ENCODE assay signal across 26 cellular contexts in the genomic region with DNA sequence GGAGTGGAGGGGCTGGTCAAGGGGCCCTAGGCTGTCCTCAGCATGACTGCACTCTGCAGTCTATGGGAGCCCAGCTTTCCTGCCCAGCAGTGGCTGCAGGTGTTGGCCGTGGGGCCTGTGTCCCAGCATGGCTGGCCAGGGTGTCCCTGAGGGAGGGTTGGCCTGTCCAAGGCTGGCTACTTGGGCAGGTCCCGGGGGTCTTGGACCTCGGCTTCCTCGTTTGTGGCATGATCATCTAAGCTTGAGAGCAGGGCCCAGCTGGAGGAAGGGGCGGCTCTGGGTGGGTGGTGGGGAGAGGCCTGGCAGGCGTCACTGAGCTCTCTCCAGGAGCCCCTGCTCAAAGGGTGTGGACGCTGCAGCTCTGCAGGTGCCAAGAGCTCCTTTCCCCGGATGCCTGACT. TPM values are rescaled to one million over a fixed set of nuclear protein-coding genes. Genes with fewer than 3 reads are reported as not detected.
"Had no signal": no experiment of that assay in that cellular context is flagged by ENCODE, and none has a peak within 500 bp of the region (broad histone marks: within the 10 kb centered on the region; RNA-seq: fewer than 3 reads in every experiment).

No MANE protein-coding gene starts in this region.

- H3K36me3 ChIP-seq: left ventricle myocardium inferior, neutrophil, right atrium auricular region, right lobe of liver, stomach, thyroid gland, transverse colon, upper lobe of left lung had no signal

- H3K4me1 Mint-ChIP-seq: naive thymus-derived CD8-positive, alpha-beta T cell; stimulated activated naive B cell treated with anti-CD40 and anti-IgM and Interleukin-4, amounts not matched to agents 10 μg/mL and 1 μg/mL and 100 μg/mL, for 72 hours had no signal

- H3K4me1 ChIP-seq: parathyroid adenoma, right atrium auricular region, right lobe of liver, testis, thyroid gland, transverse colon had no signal

- H3K27me3 ChIP-seq: right atrium auricular region, right lobe of liver, testis, thyroid gland, upper lobe of left lung had no signal

- H3K27ac ChIP-seq: left ventricle myocardium inferior, neutrophil, parathyroid adenoma, right atrium auricular region, right lobe of liver, stomach, testis, thyroid gland, transverse colon, upper lobe of left lung had no signal

- H3K9me3 ChIP-seq: left ventricle myocardium inferior, neutrophil, right atrium auricular region, right lobe of liver, stomach, testis, thyroid gland, transverse colon, upper lobe of left lung had no signal

- H3K4me2 ChIP-seq: smooth muscle cell had no signal

- H3K36me3 Mint-ChIP-seq: naive thymus-derived CD8-positive, alpha-beta T cell; stimulated activated naive B cell treated with anti-CD40 and anti-IgM and Interleukin-4, amounts not matched to agents 10 μg/mL and 1 μg/mL and 100 μg/mL, for 72 hours had no signal

- DNase-seq: hippocampal formation; left ventricle myocardium inferior; mammary epithelial cell; mesenchymal stem cell; occipital lobe; stimulated activated CD4-positive, alpha-beta T cell treated with anti-CD3 and anti-CD28 coated beads, Interleukin-12 subunit alpha, Interleukin-12 subunit beta, amount 100 ng/mL, for 4 hours; stimulated activated CD4-positive, alpha-beta T cell treated with anti-CD3 and anti-CD28 coated beads, Interleukin-15, amount 100 ng/mL, for 24 hours; stimulated activated CD4-positive, alpha-beta T cell treated with anti-CD3 and anti-CD28 coated beads, Interleukin-2, amount 100 ng/mL, for 24 hours; stimulated activated CD4-positive, alpha-beta T cell treated with anti-CD3 and anti-CD28 coated beads, Interleukin-4, amount 100 ng/mL, for 1 hour; stimulated activated naive B cell treated with anti-CD40 and anti-IgM and Interleukin-4, amounts not matched to agents 10 μg/mL and 1 μg/mL and 100 μg/mL, for 72 hours; stimulated activated naive CD8-positive, alpha-beta T cell treated with anti-CD3 and anti-CD28 coated beads, Interleukin-15, Interleukin-2, amounts not matched to agents 100 U/mL and 50 U/mL, for 24 hours; stomach; testis; thyroid gland; transverse colon had no signal

- H2AFZ ChIP-seq: parathyroid adenoma had no signal

- H3K79me2 ChIP-seq: parathyroid adenoma had no signal

- H3K27ac Mint-ChIP-seq: nephron; progenitor cell of endocrine pancreas; stimulated activated naive B cell treated with anti-CD40 and anti-IgM and Interleukin-4, amounts not matched to agents 10 μg/mL and 1 μg/mL and 100 μg/mL, for 72 hours had no signal

- H3K4me3 Mint-ChIP-seq: naive thymus-derived CD8-positive, alpha-beta T cell; nephron; neural crest cell; stimulated activated naive B cell treated with anti-CD40 and anti-IgM and Interleukin-4, amounts not matched to agents 10 μg/mL and 1 μg/mL and 100 μg/mL, for 72 hours had no signal

- H3K9me3 Mint-ChIP-seq: naive thymus-derived CD8-positive, alpha-beta T cell; nephron; neural crest cell; stimulated activated naive B cell treated with anti-CD40 and anti-IgM and Interleukin-4, amounts not matched to agents 10 μg/mL and 1 μg/mL and 100 μg/mL, for 72 hours had no signal

- ATAC-seq: naive thymus-derived CD8-positive, alpha-beta T cell; stimulated activated naive B cell treated with anti-CD40 and anti-IgM and Interleukin-4, amounts not matched to agents 10 μg/mL and 1 μg/mL and 100 μg/mL, for 72 hours; stimulated activated naive CD8-positive, alpha-beta T cell treated with anti-CD3 and anti-CD28 coated beads, Interleukin-15, Interleukin-2, amounts not matched to agents 100 U/mL and 50 U/mL, for 24 hours had no signal

- H3K4me3 ChIP-seq: left ventricle myocardium inferior, right atrium auricular region, right lobe of liver, smooth muscle cell, stomach, testis, thyroid gland, transverse colon, upper lobe of left lung had no signal

RNA-seq across cellular contexts. Expression of gene CFAP46, which starts 43.7 kb away (rescaled TPM):
- total RNA-seq: naive thymus-derived CD8-positive, alpha-beta T cell; skeletal muscle tissue; transverse colon had no signal
- polyA plus RNA-seq: mammary epithelial cell; naive thymus-derived CD8-positive, alpha-beta T cell had no signal
